ENCODE assay signal across 8 cellular contexts in genomic region chr9:120579750-120580590, GRCh38. TPM values are rescaled to one million over a fixed set of nuclear protein-coding genes. Genes with fewer than 3 reads are reported as not detected.
DNase-seq lines count a peak whose midpoint lies in the region; ATAC-seq and TF ChIP-seq lines count a peak whose summit lies in the region.

CDK5RAP2 (minus strand) TSS chr9:120580167; CDS start chr9:120579978, 189 bp downstream.

- H3K27ac ChIP-seq in ACC112 (ENCODE audit: low read depth, low read length), result peak within 1 kb of the TSS; percentile 56
- peak within 1 kb of the TSS; percentile 83 for H3K27ac ChIP-seq in VCaP
- H3K27ac ChIP-seq in breast epithelium, result peak within 1 kb of the TSS; percentile 81 to 90
- peak within 1 kb of the TSS; percentile 79 for H3K27ac ChIP-seq in skeletal muscle tissue (ENCODE audit: low read depth, low read length)

- peak; percentile 86 for ATAC-seq in GM18870 (IDR thresholded peaks at IDR 0.05; ENCODE audit: unreplicated experiment)
- peak; percentile 96 for ATAC-seq in HG03135 (IDR thresholded peaks at IDR 0.05; ENCODE audit: unreplicated experiment)

- DNase-seq in NCI-H2196 treated with DMSO at 0.1 percent for 48 hours (lab: John Stamatoyannopoulos, UW; ENCODE audit: unreplicated experiment), result peak; percentile 97
- peak; percentile 94 to 95 for DNase-seq in breast epithelium (ENCODE audit: low spot score in 2 of 2)

- no peaks in the 10 kb centered on the region for H3K9me3 ChIP-seq in breast epithelium
- H3K9me3 ChIP-seq in iPS-18c (ENCODE audit: control insufficient read depth, insufficient read depth, low read length), result peaks cover 2% of the 10 kb centered on the region
- H3K9me3 ChIP-seq in skeletal muscle tissue (ENCODE audit: control insufficient read depth in 3 of 3, low read length in 3 of 3), result no peaks in the 10 kb centered on the region

- peak within 1 kb of the TSS; percentile 94 to 95 (median 94) for H3K9ac ChIP-seq in skeletal muscle tissue (ENCODE audit: low read depth in 1 of 3, low read length in 3 of 3)

- H3K79me2 ChIP-seq in ACC112 (ENCODE audit: control insufficient read depth, insufficient read depth, low read length, unreplicated experiment), result peaks cover 46% of the 10 kb centered on the region

- H3K36me3 ChIP-seq in ACC112 (ENCODE audit: insufficient read depth, low read length), result no peaks in the 10 kb centered on the region
- H3K36me3 ChIP-seq in breast epithelium, result no peaks in the 10 kb centered on the region
- no peaks in the 10 kb centered on the region for H3K36me3 ChIP-seq in skeletal muscle tissue (ENCODE audit: control insufficient read depth in 3 of 3, insufficient read depth in 3 of 3, low read length in 3 of 3)

- intact Hi-C loops in breast epithelium (cut with DNase I; ENCODE audit: low total_unique reads), result no loop called here

- H3K27me3 ChIP-seq in ACC112 (ENCODE audit: insufficient read depth, low read length) (no peaks in the 10 kb centered on the region), breast epithelium (no peaks in the 10 kb centered on the region), skeletal muscle tissue (ENCODE audit: control insufficient read depth in 3 of 3, insufficient read depth in 3 of 3, low read length in 3 of 3) (no peaks in the 10 kb centered on the region)

- H3K4me3 ChIP-seq in ACC112 (ENCODE audit: low read depth, low read length), result peak within 1 kb of the TSS; percentile 100
- H3K4me3 ChIP-seq in breast epithelium, result peak within 1 kb of the TSS; percentile 76 to 98 (median 88)
- H3K4me3 ChIP-seq in iPS-18c (ENCODE audit: insufficient read depth, low read depth, low read length), result peak within 1 kb of the TSS; percentile 89
- H3K4me3 ChIP-seq in skeletal muscle tissue (ENCODE audit: low read length in 3 of 3), result peak within 1 kb of the TSS; percentile 86 to 96 (median 93)

- TF ChIP-seq CTCF in VCaP (conservative IDR thresholded peaks at IDR 0.05) (no peak), breast epithelium (IDR thresholded peaks at IDR 0.05) (no peak)

- peak; percentile 16 for TF ChIP-seq POLR2A in breast epithelium (IDR thresholded peaks at IDR 0.05)

- peak within 1 kb of the TSS; percentile 99 for H2AFZ ChIP-seq in ACC112 (ENCODE audit: low read length, unreplicated experiment)

- H3K4me1 ChIP-seq in ACC112 (ENCODE audit: control insufficient read depth, insufficient read depth, low read length, unreplicated experiment), result peaks cover 18% of the 10 kb centered on the region
- H3K4me1 ChIP-seq in breast epithelium, result peaks cover 0 to 8% of the 10 kb centered on the region in 2 donors
- peaks cover 11 to 24% (median 15%) of the 10 kb centered on the region in 3 donors for H3K4me1 ChIP-seq in skeletal muscle tissue (ENCODE audit: control insufficient read depth in 3 of 3, insufficient read depth in 3 of 3, low read length in 3 of 3)

RNA-seq across cellular contexts. Expression of gene CDK5RAP2, which starts in this region (rescaled TPM):
- 10 to 100 TPM; 44.5 to 77.4 (median 60.6) TPM for total RNA-seq in breast epithelium
- 38.1 TPM for total RNA-seq in skeletal muscle tissue

Comparison
In these comparisons a context has a peak if more than half of its experiments do, and no peak if none do; other contexts are left out.
1. Peak in every context shown above with its lines: DNase-seq, ATAC-seq, H3K4me3 ChIP-seq and H3K27ac ChIP-seq.